18 cellular contexts compared by ENCODE assay signal in genomic region chr10:2936816-2937215, GRCh38.
DNase-seq lines count a peak whose midpoint lies in the region; ATAC-seq, FAIRE-seq and TF ChIP-seq lines count a peak whose summit lies in the region.
"Had no signal": no experiment of that assay in that cellular context is flagged by ENCODE, and none has a peak within 500 bp of the region (broad histone marks: within the 10 kb centered on the region; RNA-seq: fewer than 3 reads in every experiment).

No MANE protein-coding gene starts in this region.

- H3K4me3 Mint-ChIP-seq in astrocyte (ENCODE audit: unreplicated experiment), result no peak overlapping the region
- H3K4me3 Mint-ChIP-seq: CD4-positive, alpha-beta memory T cell had no signal

- no peak overlapping the region for H2AFZ ChIP-seq in astrocyte (ENCODE audit: low read depth, low read length)
- H2AFZ ChIP-seq: GM23248 had no signal

- H3K4me1 ChIP-seq in astrocyte (ENCODE audit: insufficient read depth, low read length), result no peaks in the 10 kb centered on the region
- no peaks in the 10 kb centered on the region for H3K4me1 ChIP-seq in lung (ENCODE audit: control insufficient read depth in 2 of 2, insufficient read depth in 2 of 2, low read length in 2 of 2)
- H3K4me1 ChIP-seq: BE2C had no signal

- peaks cover 27% of the 10 kb centered on the region for H3K27me3 Mint-ChIP-seq in astrocyte (ENCODE audit: low read depth, unreplicated experiment)

- WGBS in lung, 2 donors, result 32 to 54% methylated on average over 6 of the region's 6 CpGs

- H3K9me3 ChIP-seq in astrocyte (ENCODE audit: insufficient read depth, low read depth, low read length) (no peaks in the 10 kb centered on the region), lung (ENCODE audit: control insufficient read depth in 2 of 2, insufficient read depth in 1 of 2, low read length in 1 of 2) (peaks cover 0 to 5% of the 10 kb centered on the region in 2 donors)
- H3K9me3 ChIP-seq: BE2C had no signal

- H3K27ac ChIP-seq in astrocyte (ENCODE audit: low read depth, low read length), result no peak overlapping the region
- H3K27ac ChIP-seq in lung (ENCODE audit: low read depth in 1 of 2, low read length in 1 of 2), result no peak overlapping the region
- H3K27ac ChIP-seq: GM23248 had no signal

- FAIRE-seq in astrocyte (lab: Jason Lieb, UNC), result no peak
- FAIRE-seq: K562, RCC 7860 had no signal

- no peak overlapping the region for H3K9ac ChIP-seq in astrocyte (ENCODE audit: low read length)
- H3K9ac ChIP-seq: GM23248 had no signal

- H4K20me1 ChIP-seq in astrocyte (ENCODE audit: insufficient read depth, low read length), result no peaks in the 10 kb centered on the region

- H3K9me3 Mint-ChIP-seq in astrocyte (ENCODE audit: unreplicated experiment), result no peaks in the 10 kb centered on the region

- ATAC-seq in lung (ENCODE audit: insufficient read depth, low FRiP score) (no peak), HG02678 (IDR thresholded peaks at IDR 0.05; ENCODE audit: unreplicated experiment) (no peak), GM21619 (IDR thresholded peaks at IDR 0.05; ENCODE audit: unreplicated experiment) (no peak), GM21717 (IDR thresholded peaks at IDR 0.05; ENCODE audit: unreplicated experiment) (no peak), left cardiac atrium (no peak)
- ATAC-seq: HCT116, K562 had no signal

- TF ChIP-seq CTCF in astrocyte (IDR thresholded peaks at IDR 0.05; ENCODE audit: insufficient read depth, low read depth, low read length) (no peak), fibroblast of mammary gland (conservative IDR thresholded peaks at IDR 0.05; ENCODE audit: control insufficient read depth, insufficient read depth, low read depth, low read length) (no peak), lung (IDR thresholded peaks at IDR 0.05; ENCODE audit: control extremely low read depth, extremely low read depth) (no peak)

- peaks cover 8% of the 10 kb centered on the region for H3K27me3 ChIP-seq in astrocyte (ENCODE audit: insufficient read depth, low read length)
- no peaks in the 10 kb centered on the region for H3K27me3 ChIP-seq in lung (ENCODE audit: control insufficient read depth, insufficient read depth)

- H3K27ac Mint-ChIP-seq in astrocyte (ENCODE audit: unreplicated experiment), result no peak overlapping the region
- H3K27ac Mint-ChIP-seq: CD4-positive, alpha-beta memory T cell had no signal

- H3K79me2 ChIP-seq in astrocyte (ENCODE audit: insufficient read depth, low read length), result no peaks in the 10 kb centered on the region

- no peaks in the 10 kb centered on the region for H3K36me3 Mint-ChIP-seq in astrocyte (ENCODE audit: low read depth, unreplicated experiment)
- H3K36me3 Mint-ChIP-seq: CD4-positive, alpha-beta memory T cell had no signal

- H3K4me3 ChIP-seq in astrocyte (ENCODE audit: insufficient read depth, low read depth, low read length), result no peak overlapping the region
- no peak overlapping the region for H3K4me3 ChIP-seq in fibroblast of mammary gland (ENCODE audit: control insufficient read depth, low read depth, low read length)
- no peak overlapping the region for H3K4me3 ChIP-seq in lung
- H3K4me3 ChIP-seq: GM23248, K562 had no signal

- peak; percentile 26 for DNase-seq in astrocyte (ENCODE audit: low read depth)
- peak; percentile 11 for DNase-seq in fibroblast of mammary gland (ENCODE audit: low read depth)
- peak; percentile 1 for DNase-seq in lung (ENCODE audit: low spot score)
- no peak for DNase-seq in left cardiac atrium
- DNase-seq: BE2C; CD4-positive, alpha-beta memory T cell; GM23248; NCI-H2029; NCI-H2171; NCI-H446; NCI-H69; SHP77 treated with DMSO at 0.1 percent for 48 hours had no signal

- no peak overlapping the region for H3K4me2 ChIP-seq in astrocyte (ENCODE audit: low read length)

- H3K4me1 Mint-ChIP-seq in astrocyte (ENCODE audit: low read depth, unreplicated experiment), result peaks cover 6% of the 10 kb centered on the region
- H3K4me1 Mint-ChIP-seq: CD4-positive, alpha-beta memory T cell had no signal

- intact Hi-C loops in left cardiac atrium (cut with DNase I), result no loop called here

- H3K36me3 ChIP-seq in astrocyte (ENCODE audit: insufficient read depth, low read length) (no peaks in the 10 kb centered on the region), lung (ENCODE audit: control insufficient read depth in 2 of 2, insufficient read depth in 2 of 2, low read length in 2 of 2) (no peaks in the 10 kb centered on the region)
- H3K36me3 ChIP-seq: BE2C had no signal
